8 cellular contexts compared by ENCODE assay signal in the genomic region with DNA sequence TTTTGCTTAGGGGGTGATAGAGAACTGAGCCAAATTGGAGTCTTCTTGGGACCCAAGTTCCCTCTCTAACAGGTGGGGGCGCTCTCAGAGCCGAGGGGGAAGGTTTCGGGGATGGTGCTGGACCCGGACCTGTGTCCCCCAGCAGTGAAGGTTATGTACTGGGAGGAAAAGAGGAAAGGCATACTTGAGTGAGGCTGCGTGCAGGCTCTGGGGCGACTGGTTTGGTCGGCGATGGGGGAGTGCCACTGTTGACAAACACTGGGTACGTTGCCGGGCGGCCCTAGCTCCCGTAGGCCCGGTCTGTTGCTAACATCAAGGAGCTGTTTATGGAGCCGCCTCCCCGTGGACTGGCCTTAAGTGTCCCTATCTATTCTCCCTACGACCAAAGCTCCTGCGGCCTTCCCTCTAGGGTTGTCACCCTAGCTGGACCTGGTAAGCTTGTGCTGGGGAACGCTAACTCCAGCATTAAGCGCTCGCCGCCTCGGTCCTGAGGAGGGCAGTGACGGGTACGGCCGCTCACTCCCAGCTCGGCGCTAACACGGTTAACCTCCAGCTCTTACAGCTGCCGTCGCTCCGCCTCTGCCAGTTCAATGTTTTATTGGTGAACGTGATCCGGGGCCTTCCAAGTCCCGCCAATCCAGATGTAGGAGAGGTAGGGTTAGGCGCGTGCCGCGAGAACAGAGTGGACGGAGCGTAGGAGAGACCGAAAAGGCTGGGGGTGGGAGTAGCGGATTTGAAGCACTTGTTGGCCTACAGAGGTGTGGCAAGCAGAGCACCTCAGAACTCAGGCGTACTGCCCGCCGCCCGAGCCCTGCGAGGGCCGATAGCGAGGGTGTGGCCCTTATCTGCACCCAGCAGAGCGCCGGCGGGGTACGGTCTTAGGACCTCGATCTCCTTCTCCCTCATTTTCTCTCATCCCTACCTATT. TPM values are rescaled to one million over a fixed set of nuclear protein-coding genes. Genes with fewer than 3 reads are reported as not detected.
DNase-seq lines count a peak whose midpoint lies in the region; ATAC-seq, FAIRE-seq and TF ChIP-seq lines count a peak whose summit lies in the region.

A gene (plus strand): TSS at position 685 of the 927 bp plus-strand sequence. CDS start 422 bp downstream, outside the sequence.

- peaks cover 46% of the 10 kb centered on the region for H3K4me1 Mint-ChIP-seq in T-helper 17 cell

- H3K9me3 ChIP-seq in T-helper 17 cell (ENCODE audit: control insufficient read depth, low read length, poor library complexity, severe bottlenecking) (no peaks in the 10 kb centered on the region), psoas muscle (no peaks in the 10 kb centered on the region)

- H3K27me3 Mint-ChIP-seq in T-helper 17 cell: no peaks in the 10 kb centered on the region

- H3K27ac Mint-ChIP-seq in T-helper 17 cell: peak within 1 kb of the TSS; percentile 97

- H3K27ac ChIP-seq in psoas muscle: peak within 1 kb of the TSS; percentile 81

- H3K4me1 ChIP-seq in psoas muscle: peaks cover 22% of the 10 kb centered on the region

- DNase-seq in NCI-H1694 treated with DMSO at 0.1 percent for 48 hours (lab: John Stamatoyannopoulos, UW): peak; percentile 99
- peak; percentile 80 to 87 (median 81) for DNase-seq in T-helper 17 cell
- DNase-seq in amygdala (lab: John Stamatoyannopoulos, UW): peak; percentile 75 to 99 (median 96)
- DNase-seq in left ventricle myocardium superior: peak; percentile 96
- peak; percentile 94 to 97 for DNase-seq in psoas muscle
- DNase-seq in urothelium cell line (ENCODE audit: low spot score): peak; percentile 93

- peaks cover 8% of the 10 kb centered on the region for H3K36me3 Mint-ChIP-seq in T-helper 17 cell (ENCODE audit: low read depth)

- WGBS in psoas muscle, 3 donors: 0 to 1% (median 0%) methylated on average over 54 of the region's 54 CpGs

- TF ChIP-seq CTCF in psoas muscle (IDR thresholded peaks at IDR 0.05): peak; percentile 25

- ATAC-seq in GM18498 (IDR thresholded peaks at IDR 0.05; ENCODE audit: unreplicated experiment): peak; percentile 92
- ATAC-seq in HG02938 (IDR thresholded peaks at IDR 0.05; ENCODE audit: unreplicated experiment): peak; percentile 91
- ATAC-seq in T-helper 17 cell: peak; percentile 92
- peak; percentile 95 for ATAC-seq in left ventricle myocardium superior
- ATAC-seq in psoas muscle: peak; percentile 95 to 98 (median 97)

- H3K27me3 ChIP-seq in psoas muscle (ENCODE audit: insufficient read depth in 3 of 3, low read length in 2 of 3): no peaks in the 10 kb centered on the region

- H3K4me3 Mint-ChIP-seq in T-helper 17 cell: peak within 1 kb of the TSS; percentile 94

- peak within 1 kb of the TSS; percentile 96 for H3K4me3 ChIP-seq in psoas muscle

- intact Hi-C loops in left ventricle myocardium superior (cut with micrococcal nuclease) (no loop called here), psoas muscle (cut with DNase I) (no loop called here)

- H3K36me3 ChIP-seq in psoas muscle (ENCODE audit: insufficient read depth in 1 of 2, low read depth in 1 of 2): peaks cover 0 to 73% of the 10 kb centered on the region in 2 donors

- peak; percentile 5 for FAIRE-seq in urothelium cell line (lab: Jason Lieb, UNC)

RNA-seq across cellular contexts. Expression of the gene that starts here (rescaled TPM):
- total RNA-seq in T-helper 17 cell (10 to 100 TPM; 40.4 to 43.7 TPM), left ventricle myocardium superior (10.7 TPM), psoas muscle (10 to 100 TPM in 1 of 4 donors, 1 to 10 TPM in 3; 4.8 to 12.8 (median 6.9) TPM)
- polyA plus RNA-seq in psoas muscle: 10 to 100 TPM in 1 of 3 donors, 1 to 10 TPM in 2; 6.0 to 13.1 (median 7.5) TPM

Comparison
In these comparisons a context has a peak if more than half of its experiments do, and no peak if none do; other contexts are left out.
1. Peak in every context shown above with its lines: DNase-seq, ATAC-seq, H3K4me3 ChIP-seq and H3K27ac ChIP-seq.